Comparison of ENCODE assay signal across 16 cellular contexts in genomic region chr10:100709146-100709545, GRCh38. TPM values are rescaled to one million over a fixed set of nuclear protein-coding genes. Genes with fewer than 3 reads are reported as not detected.
DNase-seq lines count a peak whose midpoint lies in the region; ATAC-seq and TF ChIP-seq lines count a peak whose summit lies in the region.
"Had no signal": no experiment of that assay in that cellular context is flagged by ENCODE, and none has a peak within 500 bp of the region (broad histone marks: within the 10 kb centered on the region; RNA-seq: fewer than 3 reads in every experiment).

No MANE protein-coding gene starts in this region.

- ATAC-seq in stimulated activated naive CD8-positive, alpha-beta T cell treated with anti-CD3 and anti-CD28 coated beads, Interleukin-15, Interleukin-2, amounts not matched to agents 100 U/mL and 50 U/mL, for 24 hours, result no peak
- ATAC-seq in HG02798 (IDR thresholded peaks at IDR 0.05; ENCODE audit: poor library complexity, unreplicated experiment), result no peak
- no peak for ATAC-seq in effector memory CD8-positive, alpha-beta T cell (replicated peaks)

- peaks cover 99% of the 10 kb centered on the region for H3K27me3 Mint-ChIP-seq in endodermal cell (ENCODE audit: insufficient read depth)
- peaks cover 91% of the 10 kb centered on the region for H3K27me3 Mint-ChIP-seq in nephron (ENCODE audit: low read depth)
- peaks cover 86% of the 10 kb centered on the region for H3K27me3 Mint-ChIP-seq in progenitor cell of endocrine pancreas
- H3K27me3 Mint-ChIP-seq in effector memory CD8-positive, alpha-beta T cell, result peaks cover 79 to 84% of the 10 kb centered on the region in 2 donors

- no peaks in the 10 kb centered on the region for H3K36me3 Mint-ChIP-seq in endodermal cell (ENCODE audit: low read depth)
- H3K36me3 Mint-ChIP-seq in nephron (ENCODE audit: low read depth), result no peaks in the 10 kb centered on the region
- H3K36me3 Mint-ChIP-seq in progenitor cell of endocrine pancreas (ENCODE audit: insufficient read depth), result no peaks in the 10 kb centered on the region
- H3K36me3 Mint-ChIP-seq in effector memory CD8-positive, alpha-beta T cell (ENCODE audit: insufficient read depth), result no peaks in the 10 kb centered on the region
- H3K36me3 Mint-ChIP-seq: CD4-positive, alpha-beta memory T cell had no signal

- H3K9me3 ChIP-seq in HEK293 (ENCODE audit: control insufficient read depth, insufficient read depth, low read depth, low read length), result no peaks in the 10 kb centered on the region
- H3K9me3 ChIP-seq in endodermal cell (ENCODE audit: control insufficient read depth, low read length), result no peaks in the 10 kb centered on the region
- H3K9me3 ChIP-seq: BE2C had no signal

- peaks cover 3% of the 10 kb centered on the region for H3K4me1 Mint-ChIP-seq in endodermal cell
- H3K4me1 Mint-ChIP-seq in nephron, result peaks cover 6% of the 10 kb centered on the region
- H3K4me1 Mint-ChIP-seq in progenitor cell of endocrine pancreas (ENCODE audit: low read depth), result no peaks in the 10 kb centered on the region
- H3K4me1 Mint-ChIP-seq in effector memory CD8-positive, alpha-beta T cell (ENCODE audit: low read depth in 2 of 2), result peaks cover 0 to 7% of the 10 kb centered on the region in 2 donors

- CTCF ChIA-PET in HEK293 (lab: Yijun Ruan, JAX), result interaction anchor here (2.6 kb wide), 1 partner anchor 35 kb away, joined by 13 read pairs; no protein-coding TSS in a partner anchor

- 58% methylated on average over 5 to 9 of the region's 9 CpGs for WGBS in endodermal cell (ENCODE audit: insufficient coverage in 1 of 2, insufficient read length in 1 of 2), 2 experiments

- TF ChIP-seq CTCF in HEK293 (tag by site-specific recombination; IDR thresholded peaks at IDR 0.05) (no peak), endodermal cell (conservative IDR thresholded peaks at IDR 0.05) (no peak), nephron (IDR thresholded peaks at IDR 0.05; ENCODE audit: unreplicated experiment in 3 of 3) (no peak), progenitor cell of endocrine pancreas (IDR thresholded peaks at IDR 0.05; ENCODE audit: unreplicated experiment) (no peak)

- H3K9ac ChIP-seq in endodermal cell (ENCODE audit: extremely low read depth, low read length, poor library complexity, severe bottlenecking), result no peak overlapping the region
- H3K9ac ChIP-seq: GM23248 had no signal

- peak overlapping the region; percentile 38 for H3K4me3 Mint-ChIP-seq in endodermal cell
- peak overlapping the region; percentile 37 to 68 (median 59) for H3K4me3 Mint-ChIP-seq in nephron
- H3K4me3 Mint-ChIP-seq in progenitor cell of endocrine pancreas (ENCODE audit: low read depth), result peak overlapping the region; percentile 27
- no peak overlapping the region for H3K4me3 Mint-ChIP-seq in effector memory CD8-positive, alpha-beta T cell
- H3K4me3 Mint-ChIP-seq: CD4-positive, alpha-beta memory T cell had no signal

- no peak for DNase-seq in endodermal cell
- DNase-seq in progenitor cell of endocrine pancreas (ENCODE audit: low spot score, unreplicated experiment), result no peak
- no peak for DNase-seq in stimulated activated naive CD8-positive, alpha-beta T cell treated with anti-CD3 and anti-CD28 coated beads, Interleukin-15, Interleukin-2, amounts not matched to agents 100 U/mL and 50 U/mL, for 24 hours
- DNase-seq in effector memory CD8-positive, alpha-beta T cell, result no peak
- DNase-seq in GF-D8 (lab: John Stamatoyannopoulos, UW), result no peak
- DNase-seq: BE2C; CD4-positive, alpha-beta memory T cell; DMS153; DMS79 treated with DMSO at 0.1 percent for 48 hours; EL; GM23248 had no signal

- H3K9me3 Mint-ChIP-seq in endodermal cell (no peaks in the 10 kb centered on the region), nephron (no peaks in the 10 kb centered on the region), progenitor cell of endocrine pancreas (ENCODE audit: low read depth) (no peaks in the 10 kb centered on the region)
- H3K9me3 Mint-ChIP-seq in effector memory CD8-positive, alpha-beta T cell, result no peaks in the 10 kb centered on the region

- H3K27ac ChIP-seq in HEK293 (ENCODE audit: extremely low read depth, low read depth, low read length) (no peak overlapping the region), endodermal cell (ENCODE audit: low read depth, low read length) (peak overlapping the region; percentile 53)
- H3K27ac ChIP-seq: C4-2B, GM23248 had no signal

- H3K27me3 ChIP-seq in endodermal cell (ENCODE audit: control insufficient read depth, insufficient read depth, low read length, poor library complexity, severe bottlenecking), result peaks cover 84% of the 10 kb centered on the region
- H3K27me3 ChIP-seq: BE2C had no signal

- no peaks in the 10 kb centered on the region for H3K36me3 ChIP-seq in HEK293 (ENCODE audit: control insufficient read depth in 2 of 2, insufficient read depth in 1 of 2, low read length in 2 of 2)
- H3K36me3 ChIP-seq in endodermal cell (ENCODE audit: control insufficient read depth, insufficient read depth, low read length), result no peaks in the 10 kb centered on the region
- H3K36me3 ChIP-seq: BE2C had no signal

- H3K4me3 ChIP-seq in HEK293 (ENCODE audit: low read depth, low read length) (no peak overlapping the region), endodermal cell (ENCODE audit: low read length) (no peak overlapping the region)
- H3K4me3 ChIP-seq: GM23248 had no signal

- H3K4me1 ChIP-seq in HEK293 (ENCODE audit: control insufficient read depth, insufficient read depth, low read length) (peaks cover 3% of the 10 kb centered on the region; the same call in 1 of the 2 replicates), endodermal cell (ENCODE audit: control insufficient read depth, insufficient read depth, low read length) (peaks cover 3% of the 10 kb centered on the region)

- POLR2A ChIA-PET in HEK293 (lab: Yijun Ruan, JAX), result no interaction called here

- H3K27ac Mint-ChIP-seq in endodermal cell (no peak overlapping the region), nephron (no peak overlapping the region), progenitor cell of endocrine pancreas (no peak overlapping the region)
- no peak overlapping the region for H3K27ac Mint-ChIP-seq in effector memory CD8-positive, alpha-beta T cell
- H3K27ac Mint-ChIP-seq: CD4-positive, alpha-beta memory T cell had no signal

TF ChIP-seq in HEK293, 187 proteins besides CTCF, POLR2A, EP300 and RAD21:
- TF ChIP-seq ZNF48 (tag by site-specific recombination; IDR thresholded peaks at IDR 0.05), result no peak
- 0 out of 2 replicates have a peak, but pooled peaks have one; percentile 17 for TF ChIP-seq ZNF600 (tag by site-specific recombination; IDR thresholded peaks at IDR 0.05)
- TF ChIP-seq GLI4 (tag by site-specific recombination; IDR thresholded peaks at IDR 0.05), result no peak
- no peak for TF ChIP-seq GLI2 (tag by site-specific recombination; IDR thresholded peaks at IDR 0.05; ENCODE audit: borderline replicate concordance, low read depth)
- TF ChIP-seq MYNN (tag by site-specific recombination; IDR thresholded peaks at IDR 0.05; ENCODE audit: borderline replicate concordance), result no peak
- TF ChIP-seq ZNF692 (tag by site-specific recombination; IDR thresholded peaks at IDR 0.05), result peak; percentile 51; the same call in 1 of the 2 replicates
- TF ChIP-seq GFI1B (tag by site-specific recombination; IDR thresholded peaks at IDR 0.05), result no peak
- 0 out of 2 replicates have a peak, but pooled peaks have one; percentile 29 for TF ChIP-seq ZFP69B (tag by site-specific recombination; IDR thresholded peaks at IDR 0.05)
- TF ChIP-seq YY1 (tag by site-specific recombination; IDR thresholded peaks at IDR 0.05), result no peak
- TF ChIP-seq ZNF292 (tag by site-specific recombination; IDR thresholded peaks at IDR 0.05; ENCODE audit: borderline replicate concordance, low read depth), result no peak
- TF ChIP-seq ZBTB11 (tag by site-specific recombination; conservative IDR thresholded peaks at IDR 0.05; ENCODE audit: low read depth), result no peak

RNA-seq across cellular contexts. Expression of gene PAX2, which starts 36.2 kb away (rescaled TPM):
- total RNA-seq in endodermal cell (under 1 TPM; 0.93 to 0.99 TPM), progenitor cell of endocrine pancreas (not detected in 2 replicates)
- polyA plus RNA-seq in endodermal cell (2013, experiment 1 of 2), result 3.0 TPM
- 3.6 TPM for polyA plus RNA-seq in endodermal cell (2013, experiment 2 of 2)
- total RNA-seq: CD4-positive, alpha-beta memory T cell; GM23248; HepG2 had no signal
- polyA plus RNA-seq: CD4-positive, alpha-beta memory T cell; GM23248; HepG2 had no signal

Comparison
In these comparisons a context has a peak if more than half of its experiments do, and no peak if none do; other contexts are left out.
1. H3K4me3 Mint-ChIP-seq: peak in endodermal cell (single experiment), nephron (3 of 3) and progenitor cell of endocrine pancreas (single experiment); none in effector memory CD8-positive, alpha-beta T cell (0 of 2).